1 cellular context compared by ENCODE assay signal in genomic region chr7:29563590-29564454, GRCh38.
A peak's percentile ranks its signal among the peaks of the same experiment; 100 is the strongest.
TF ChIP-seq lines count a peak whose summit lies in the region.

TSS of gene PRR15 (plus strand) at chr7:29563835. CDS start at chr7:29566330, 2,495 bp downstream.

TF ChIP-seq in HepG2, 621 proteins besides CTCF, POLR2A, EP300 and RAD21 (continued from another document and continues in another):
- no peak for TF ChIP-seq GFI1 (CRISPR knock-in tag; IDR thresholded peaks at IDR 0.05; ENCODE audit: borderline replicate concordance)
- 0 out of 2 replicates have a peak, but pooled peaks have one; percentile 44 for TF ChIP-seq ZNF704 (CRISPR knock-in tag; IDR thresholded peaks at IDR 0.05; ENCODE audit: borderline replicate concordance)
- no peak; the same call in 1 of the 2 replicates for TF ChIP-seq JDP2 (CRISPR knock-in tag; IDR thresholded peaks at IDR 0.05; ENCODE audit: borderline replicate concordance)
- peak; percentile 64; the same call in 1 of the 2 replicates for TF ChIP-seq ZBTB26 (CRISPR knock-in tag; IDR thresholded peaks at IDR 0.05; ENCODE audit: borderline replicate concordance)
- no peak for TF ChIP-seq ZMYM4 (CRISPR knock-in tag; IDR thresholded peaks at IDR 0.05)
- no peak for TF ChIP-seq MTA1 (CRISPR knock-in tag; IDR thresholded peaks at IDR 0.05; ENCODE audit: borderline replicate concordance)
- 0 out of 2 replicates have a peak, but pooled peaks have one; percentile 42 for TF ChIP-seq ZNF354B (CRISPR knock-in tag; IDR thresholded peaks at IDR 0.05)
- TF ChIP-seq ZBTB37 (CRISPR knock-in tag; IDR thresholded peaks at IDR 0.05): peak; percentile 74; the same call in 1 of the 2 replicates
- 0 out of 2 replicates have a peak, but pooled peaks have one; percentile 44 for TF ChIP-seq NR2C2 (CRISPR knock-in tag; IDR thresholded peaks at IDR 0.05; ENCODE audit: borderline replicate concordance)
- TF ChIP-seq ZNF530 (CRISPR knock-in tag; IDR thresholded peaks at IDR 0.05; ENCODE audit: low read depth): no peak; the same call in 1 of the 2 replicates
- TF ChIP-seq RFX5 (IDR thresholded peaks at IDR 0.05; ENCODE audit: low read depth, low read length): no peak
- no peak; the same call in 1 of the 2 replicates for TF ChIP-seq ZNF547 (CRISPR knock-in tag; IDR thresholded peaks at IDR 0.05)
- TF ChIP-seq AHR (CRISPR knock-in tag; IDR thresholded peaks at IDR 0.05): 0 out of 2 replicates have a peak, but pooled peaks have one; percentile 46
- TF ChIP-seq ZNF484 (CRISPR knock-in tag; IDR thresholded peaks at IDR 0.05; ENCODE audit: borderline replicate concordance, low read depth): no peak
- no peak for TF ChIP-seq BCL6 (CRISPR knock-in tag; IDR thresholded peaks at IDR 0.05)
- TF ChIP-seq ZNF773 (CRISPR knock-in tag; IDR thresholded peaks at IDR 0.05; ENCODE audit: borderline replicate concordance): no peak; the same call in 1 of the 2 replicates
- TF ChIP-seq SKIL (CRISPR knock-in tag; IDR thresholded peaks at IDR 0.05; ENCODE audit: borderline replicate concordance): 0 out of 2 replicates have a peak, but pooled peaks have one; percentile 20
- TF ChIP-seq KLF15 (CRISPR knock-in tag; IDR thresholded peaks at IDR 0.05; ENCODE audit: borderline replicate concordance): no peak
- no peak for TF ChIP-seq CHD4 (IDR thresholded peaks at IDR 0.05; ENCODE audit: borderline replicate concordance, low read length)
- no peak; the same call in 1 of the 2 replicates for TF ChIP-seq ZBTB39 (CRISPR knock-in tag; IDR thresholded peaks at IDR 0.05)
- TF ChIP-seq ZNF18 (CRISPR knock-in tag; IDR thresholded peaks at IDR 0.05; ENCODE audit: insufficient replicate concordance): no peak
- no peak for TF ChIP-seq PAXIP1 (CRISPR knock-in tag; conservative IDR thresholded peaks at IDR 0.05)
- TF ChIP-seq ZNF431 (CRISPR knock-in tag; IDR thresholded peaks at IDR 0.05; ENCODE audit: borderline replicate concordance, low read depth): no peak
- no peak for TF ChIP-seq ZBTB1 (CRISPR knock-in tag; IDR thresholded peaks at IDR 0.05; ENCODE audit: borderline replicate concordance)
- peak; percentile 40; the same call in 1 of the 2 replicates for TF ChIP-seq NRL (CRISPR knock-in tag; IDR thresholded peaks at IDR 0.05; ENCODE audit: borderline replicate concordance)
- TF ChIP-seq PHF20 (CRISPR knock-in tag; IDR thresholded peaks at IDR 0.05): no peak
- no peak for TF ChIP-seq NR3C1 (CRISPR knock-in tag; IDR thresholded peaks at IDR 0.05)
- TF ChIP-seq NR2F6 (IDR thresholded peaks at IDR 0.05): no peak
- TF ChIP-seq NR2F6 (CRISPR knock-in tag; IDR thresholded peaks at IDR 0.05): no peak
- TF ChIP-seq KDM1A (CRISPR knock-in tag; IDR thresholded peaks at IDR 0.05): no peak
- TF ChIP-seq RBM39 (IDR thresholded peaks at IDR 0.05; ENCODE audit: low read depth, low read length, poor library complexity, severe bottlenecking): no peak
- TF ChIP-seq ZSCAN5A (CRISPR knock-in tag; IDR thresholded peaks at IDR 0.05; ENCODE audit: borderline replicate concordance): no peak
- TF ChIP-seq HNRNPL (IDR thresholded peaks at IDR 0.05; ENCODE audit: low read depth, low read length): no peak
- TF ChIP-seq TFDP1 (CRISPR knock-in tag; IDR thresholded peaks at IDR 0.05; ENCODE audit: borderline replicate concordance): peak; percentile 4; the same call in 1 of the 2 replicates
- no peak for TF ChIP-seq NONO (IDR thresholded peaks at IDR 0.05)
- TF ChIP-seq NONO (CRISPR knock-in tag; conservative IDR thresholded peaks at IDR 0.05): peak; percentile 71
- no peak for TF ChIP-seq DNMT3B (CRISPR knock-in tag; conservative IDR thresholded peaks at IDR 0.05)
- TF ChIP-seq MTA3 (CRISPR knock-in tag; IDR thresholded peaks at IDR 0.05): no peak
